9 cellular contexts compared by ENCODE assay signal in genomic region chr1:119275145-119275929, GRCh38.
DNase-seq lines count a peak whose midpoint lies in the region; ATAC-seq, FAIRE-seq and TF ChIP-seq lines count a peak whose summit lies in the region.
"Had no signal": no experiment of that assay in that cellular context is flagged by ENCODE, and none has a peak within 500 bp of the region (broad histone marks: within the 10 kb centered on the region; RNA-seq: fewer than 3 reads in every experiment).

No MANE protein-coding gene starts in this region.

- RAD21 ChIA-PET in GM12878 (lab: Charles Lee; ENCODE audit: unreplicated experiment), result interaction anchor here (0.8 to 5.2 kb wide), 29 partner anchors 8 to 1123 kb away, joined by 3 to 58 read pairs (median 5); partner anchors contain the start of genes HAO2 and WARS2

- no peaks in the 10 kb centered on the region for H3K36me3 Mint-ChIP-seq in stimulated activated naive B cell treated with anti-CD40 and anti-IgM and Interleukin-4, amounts not matched to agents 10 μg/mL and 1 μg/mL and 100 μg/mL, for 72 hours

- H3K4me3 ChIP-seq in GM12878 (no peak overlapping the region), kidney epithelial cell (ENCODE audit: low read depth, low read length) (no peak overlapping the region)

- in situ Hi-C loops in GM12878 (cut with MboI), result no loop called here

- no peaks in the 10 kb centered on the region for H3K9me3 Mint-ChIP-seq in stimulated activated naive B cell treated with anti-CD40 and anti-IgM and Interleukin-4, amounts not matched to agents 10 μg/mL and 1 μg/mL and 100 μg/mL, for 72 hours
- H3K9me3 Mint-ChIP-seq: T-helper 1 cell treated with Interleukin-12 subunit alpha and Interleukin-12 subunit beta and Interleukin-4 antibody, amounts not matched to agents 30 μg/mL and 1 μg/mL, for 36 hours had no signal

- 27% methylated on average over 4 of the region's 4 CpGs for WGBS in GM12878 (ENCODE audit: insufficient coverage, insufficient replicate concordance, low lambda C conversion rate, missing lambda C conversion rate)

- H3K27me3 ChIP-seq in GM12878 (replicated peaks in 1 of 2; ENCODE audit: control insufficient read depth in 2 of 2, insufficient read depth in 2 of 2, low read length in 1 of 2), result no peaks in the 10 kb centered on the region
- H3K27me3 ChIP-seq in kidney epithelial cell (ENCODE audit: control insufficient read depth, insufficient read depth, low read length), result no peaks in the 10 kb centered on the region

- H3K9ac ChIP-seq in GM12878 (ENCODE audit: control insufficient read depth, insufficient read depth, low read length), result no peak overlapping the region

- no peak for TF ChIP-seq EP300 in GM12878 (IDR thresholded peaks at IDR 0.05; ENCODE audit: borderline replicate concordance in 1 of 2, control insufficient read depth in 1 of 2, low read depth in 2 of 2, low read length in 2 of 2)

- H3K4me3 Mint-ChIP-seq in stimulated activated naive B cell treated with anti-CD40 and anti-IgM and Interleukin-4, amounts not matched to agents 10 μg/mL and 1 μg/mL and 100 μg/mL, for 72 hours, result no peak overlapping the region
- H3K4me3 Mint-ChIP-seq: T-helper 1 cell treated with Interleukin-12 subunit alpha and Interleukin-12 subunit beta and Interleukin-4 antibody, amounts not matched to agents 30 μg/mL and 1 μg/mL, for 36 hours had no signal

- no peaks in the 10 kb centered on the region for H4K20me1 ChIP-seq in GM12878 (ENCODE audit: control insufficient read depth, insufficient read depth)

- CTCF ChIA-PET in GM12878 (lab: Yijun Ruan, JAX), result interaction anchor here (0.5 to 9.1 kb wide), 59 partner anchors 8 to 1128 kb away, joined by 3 to 144 read pairs (median 5); partner anchors contain the start of genes HAO2 and WARS2

- H3K27ac ChIP-seq in GM12878 (ENCODE audit: control insufficient read depth, insufficient read depth), result no peak overlapping the region

- H3K4me1 ChIP-seq in GM12878 (ENCODE audit: control insufficient read depth, insufficient read depth, low read length), result no peaks in the 10 kb centered on the region

- peak; percentile 80 to 95 (median 92) for TF ChIP-seq CTCF in GM12878 (IDR thresholded peaks at IDR 0.05 in 2 of 3, conservative IDR thresholded peaks at IDR 0.05 in 1 of 3; ENCODE audit: control insufficient read depth in 2 of 3, extremely low read depth in 1 of 3, insufficient read depth in 1 of 3, low read depth in 3 of 3, low read length in 3 of 3)
- TF ChIP-seq CTCF in kidney epithelial cell (IDR thresholded peaks at IDR 0.05; ENCODE audit: insufficient read depth, low read length, poor library complexity, severe bottlenecking), result peak; percentile 95

- H3K27me3 Mint-ChIP-seq in stimulated activated naive B cell treated with anti-CD40 and anti-IgM and Interleukin-4, amounts not matched to agents 10 μg/mL and 1 μg/mL and 100 μg/mL, for 72 hours, result peaks cover 5 to 18% of the 10 kb centered on the region in 2 donors

- POLR2A ChIA-PET in GM12878 (lab: Charles Lee), result interaction anchor here (0.7 to 0.9 kb wide), 3 partner anchors 9 to 135 kb away, joined by 3 read pairs; partner anchors contain the start of gene WARS2

- DNase-seq in CMK (ENCODE audit: low read depth) (peak; percentile 18), KG1 (lab: John Stamatoyannopoulos, UW) (peak; percentile 17), SHP77 (lab: John Stamatoyannopoulos, UW) (peak; percentile 31 to 32), GM12878 (ENCODE audit: low read depth, low spot score) (no peak), kidney epithelial cell (ENCODE audit: low read depth) (no peak), GM19238 (ENCODE audit: insufficient read length, low spot score) (no peak)
- no peak for DNase-seq in stimulated activated naive B cell treated with anti-CD40 and anti-IgM and Interleukin-4, amounts not matched to agents 10 μg/mL and 1 μg/mL and 100 μg/mL, for 72 hours

- intact Hi-C loops in GM12878 (cut with micrococcal nuclease; ENCODE audit: unreplicated experiment), result loop anchor here (1.0 to 10.0 kb wide), 2 partner anchors 92 to 1121 kb away; no protein-coding TSS in a partner anchor

- H3K4me2 ChIP-seq in GM12878 (ENCODE audit: control insufficient read depth, insufficient read depth), result no peak overlapping the region

- SMC1A ChIA-PET in GM12878 (lab: Charles Lee; ENCODE audit: uncharacterized antibody, unreplicated experiment), result interaction anchor here (0.9 to 4.1 kb wide), 27 partner anchors 9 to 1120 kb away, joined by 3 to 73 read pairs (median 5); partner anchors contain the start of genes HAO2 and WARS2

- FAIRE-seq in GM12878 (lab: Jason Lieb, UNC), result peak; percentile 98

- no peak for TF ChIP-seq POLR2A in GM12878 (IDR thresholded peaks at IDR 0.05; ENCODE audit: low read depth, low read length)

- BruUV-seq in GM12878 (replicated peaks; lab: Mats Ljungman, UMichigan), result no TSS peak

- no peaks in the 10 kb centered on the region for H3K79me2 ChIP-seq in GM12878 (ENCODE audit: control insufficient read depth, insufficient read depth, low read length)

- H3K4me1 Mint-ChIP-seq in stimulated activated naive B cell treated with anti-CD40 and anti-IgM and Interleukin-4, amounts not matched to agents 10 μg/mL and 1 μg/mL and 100 μg/mL, for 72 hours, result no peaks in the 10 kb centered on the region

- H2AFZ ChIP-seq in GM12878 (ENCODE audit: control insufficient read depth, low read depth, low read length), result no peak overlapping the region

- H3K27ac Mint-ChIP-seq in stimulated activated naive B cell treated with anti-CD40 and anti-IgM and Interleukin-4, amounts not matched to agents 10 μg/mL and 1 μg/mL and 100 μg/mL, for 72 hours, result no peak overlapping the region
- H3K27ac Mint-ChIP-seq: T-helper 1 cell treated with Interleukin-12 subunit alpha and Interleukin-12 subunit beta and Interleukin-4 antibody, amounts not matched to agents 30 μg/mL and 1 μg/mL, for 36 hours had no signal

- ATAC-seq in GM19043 (IDR thresholded peaks at IDR 0.05; ENCODE audit: low read depth, unreplicated experiment) (peak; percentile 79), GM12878 (peak; percentile 97)
- peak; percentile 79 to 80 for ATAC-seq in stimulated activated naive B cell treated with anti-CD40 and anti-IgM and Interleukin-4, amounts not matched to agents 10 μg/mL and 1 μg/mL and 100 μg/mL, for 72 hours (replicated peaks)

- H3K36me3 ChIP-seq in GM12878 (ENCODE audit: control insufficient read depth in 2 of 2, insufficient read depth in 2 of 2, low read length in 1 of 2), result no peaks in the 10 kb centered on the region
- no peaks in the 10 kb centered on the region for H3K36me3 ChIP-seq in kidney epithelial cell (ENCODE audit: control insufficient read depth, insufficient read depth, low read length)

- peak; percentile 72 for TF ChIP-seq RAD21 in GM12878 (IDR thresholded peaks at IDR 0.05; ENCODE audit: insufficient read depth, low read depth, low read length)

- H3K9me3 ChIP-seq in GM12878 (replicated peaks; ENCODE audit: control insufficient read depth, insufficient read depth, low read length), result no peaks in the 10 kb centered on the region

TF ChIP-seq in GM12878, 131 proteins besides CTCF, POLR2A, EP300 and RAD21:
- TF ChIP-seq HDAC6 (IDR thresholded peaks at IDR 0.05; ENCODE audit: unreplicated experiment), result no peak
- 0 out of 2 replicates have a peak, but pooled peaks have one; percentile 23 for TF ChIP-seq YY1 (IDR thresholded peaks at IDR 0.05; ENCODE audit: low read depth, low read length)
- TF ChIP-seq SMC3 (IDR thresholded peaks at IDR 0.05; ENCODE audit: borderline replicate concordance, low read length), result peak; percentile 69

Comparison
In these comparisons a context has a peak if more than half of its experiments do, and no peak if none do; other contexts are left out.
1. DNase-seq: peak in CMK (single experiment), KG1 (single experiment) and SHP77 (2 of 2); none in GM12878 (single experiment), kidney epithelial cell (single experiment), stimulated activated naive B cell treated with anti-CD40 and anti-IgM and Interleukin-4, amounts not matched to agents 10 μg/mL and 1 μg/mL and 100 μg/mL, for 72 hours (single experiment) and GM19238 (single experiment).
2. Peak in every context shown above with its lines, with median percentiles within 50 percentile points of each other: ATAC-seq.